In genomic region chr6:161596807-161597505, GRCh38 we compare ENCODE assay signal across 37 cellular contexts.
"Had no signal": no experiment of that assay in that cellular context is flagged by ENCODE, and none has a peak within 500 bp of the region (broad histone marks: within the 10 kb centered on the region; RNA-seq: fewer than 3 reads in every experiment).

No MANE protein-coding gene starts in this region.

- H3K27me3 Mint-ChIP-seq: activated CD8-positive, alpha-beta T cell treated with anti-CD3 and anti-CD28 coated beads for 36 hours; activated naive CD4-positive, alpha-beta T cell treated with anti-CD3 and anti-CD28 coated beads, Interleukin-2, amount 50 U/mL, for 24 hours; central memory CD8-positive, alpha-beta T cell had no signal

- H3K36me3 Mint-ChIP-seq: activated naive CD8-positive, alpha-beta T cell treated with anti-CD3 and anti-CD28 coated beads, Interleukin-2, amount 10 ng/mL, durations not matched to agents 7 days and 5 days had no signal

- DNase-seq: activated CD4-positive, alpha-beta T cell treated with anti-CD3 and anti-CD28 coated beads for 1 hour; activated CD4-positive, alpha-beta T cell treated with anti-CD3 and anti-CD28 coated beads for 48 hours; activated CD4-positive, alpha-beta T cell treated with anti-CD3 and anti-CD28 coated beads, Interleukin-2, amount 50 U/mL, for 4 hours; activated CD4-positive, CD25-positive, alpha-beta regulatory T cell; activated CD8-positive, alpha-beta T cell treated with anti-CD3 and anti-CD28 coated beads for 36 hours; activated gamma-delta T cell; activated naive CD4-positive, alpha-beta T cell treated with Interleukin-2 at 50 U/mL for 16 hours; activated naive CD8-positive, alpha-beta T cell treated with anti-CD3 and anti-CD28 coated beads, Interleukin-2, amount 10 ng/mL, durations not matched to agents 7 days and 5 days; activated T-cell treated with anti-CD3 and anti-CD28 coated beads, Interleukin-2, amount 50 U/mL, for 1 hour; amygdala; Karpas-422; KBM-7; MG63; MV-4-11; NCI-H1092; NCI-H1436 treated with DMSO at 0.1 percent for 48 hours; NCI-H187 treated with DMSO at 0.1 percent for 48 hours; NCI-H2081; NCI-H226; NCI-H446 treated with DMSO at 0.1 percent for 48 hours; NCI-H524; NCI-H748 treated with DMSO at 0.1 percent for 48 hours; NK-92 treated with Interleukin-12 subunit alpha and Interleukin-12 subunit beta, amount 100 ng/mL, for 24 hours; PC-3; Peyer's patch; Right ventricle myocardium superior; SW 1271; T-helper 1 cell; T-helper 2 cell; T-helper 9 cell; WERI-Rb-1 had no signal

- H3K4me3 ChIP-seq: ascending aorta, cardiac muscle cell, MG63, Peyer's patch had no signal

- H3K4me1 Mint-ChIP-seq: activated naive CD4-positive, alpha-beta T cell treated with anti-CD3 and anti-CD28 coated beads, Interleukin-2, amount 50 U/mL, for 24 hours; activated naive CD8-positive, alpha-beta T cell treated with anti-CD3 and anti-CD28 coated beads, Interleukin-2, amount 10 ng/mL, durations not matched to agents 7 days and 5 days; central memory CD8-positive, alpha-beta T cell had no signal

- H3K27me3 ChIP-seq: ascending aorta, cardiac muscle cell, MG63, Peyer's patch had no signal

- H3K27ac ChIP-seq: ascending aorta, cardiac muscle cell, Peyer's patch, RWPE1, WERI-Rb-1 had no signal

- H3K9me3 Mint-ChIP-seq: activated CD8-positive, alpha-beta T cell treated with anti-CD3 and anti-CD28 coated beads for 36 hours; activated naive CD4-positive, alpha-beta T cell treated with anti-CD3 and anti-CD28 coated beads, Interleukin-2, amount 50 U/mL, for 24 hours; activated T-helper 2 cell treated with anti-CD3 and anti-CD28 coated beads, Interferon-gamma antibody, Interleukin-2, Interleukin-4, amounts not matched to agents 10 μg/mL and 5 μg/mL and 100 μg/mL, durations not matched to agents 14 hours and 24 hours and 36 hours; central memory CD8-positive, alpha-beta T cell had no signal

- H3K9me3 ChIP-seq: ascending aorta, Peyer's patch had no signal

- H3K27ac Mint-ChIP-seq: activated CD8-positive, alpha-beta T cell treated with anti-CD3 and anti-CD28 coated beads for 36 hours; activated naive CD4-positive, alpha-beta T cell treated with anti-CD3 and anti-CD28 coated beads, Interleukin-2, amount 50 U/mL, for 24 hours; activated naive CD8-positive, alpha-beta T cell treated with anti-CD3 and anti-CD28 coated beads, Interleukin-2, amount 10 ng/mL, durations not matched to agents 7 days and 5 days; activated T-helper 2 cell treated with anti-CD3 and anti-CD28 coated beads, Interferon-gamma antibody, Interleukin-2, Interleukin-4, amounts not matched to agents 10 μg/mL and 5 μg/mL and 100 μg/mL, durations not matched to agents 14 hours and 24 hours and 36 hours had no signal

- ATAC-seq: activated CD8-positive, alpha-beta T cell treated with anti-CD3 and anti-CD28 coated beads for 36 hours; PC-3 had no signal

- H3K4me3 Mint-ChIP-seq: activated CD8-positive, alpha-beta T cell treated with anti-CD3 and anti-CD28 coated beads for 36 hours; activated naive CD4-positive, alpha-beta T cell treated with anti-CD3 and anti-CD28 coated beads, Interleukin-2, amount 50 U/mL, for 24 hours; activated naive CD8-positive, alpha-beta T cell treated with anti-CD3 and anti-CD28 coated beads, Interleukin-2, amount 10 ng/mL, durations not matched to agents 7 days and 5 days; central memory CD8-positive, alpha-beta T cell had no signal

- H3K4me1 ChIP-seq: ascending aorta, Peyer's patch had no signal

- H3K36me3 ChIP-seq: ascending aorta, cardiac muscle cell, MG63, Peyer's patch, WERI-Rb-1 had no signal
